In genomic region chr4:76630748-76631147, GRCh38 we compare ENCODE assay signal across 24 cellular contexts.
"Had no signal": no experiment of that assay in that cellular context is flagged by ENCODE, and none has a peak within 500 bp of the region (broad histone marks: within the 10 kb centered on the region; RNA-seq: fewer than 3 reads in every experiment).

No MANE protein-coding gene starts in this region.

- H3K9me3 Mint-ChIP-seq: activated naive CD4-positive, alpha-beta T cell treated with anti-CD3 and anti-CD28 coated beads, Interleukin-2, amount 50 U/mL, for 24 hours; dendritic cell treated with granulocyte-macrophage colony-stimulating factor and Interleukin-4, amounts not matched to agents 40 ng/mL and 50 ng/mL, for 4 days; neural progenitor cell had no signal

- H3K27ac ChIP-seq: brain microvascular endothelial cell, lower lobe of right lung, neural progenitor cell, sigmoid colon, testis, upper lobe of right lung had no signal

- DNase-seq: activated gamma-delta T cell treated with Interleukin-2 at 50 U/mL for 16 hours; activated T-cell treated with anti-CD3 and anti-CD28 coated beads, Interleukin-2, amount 50 U/mL, for 1 hour; aorta; brain microvascular endothelial cell; caudate nucleus; effector CD8-positive, alpha-beta T cell; erythroblast; foreskin melanocyte; kidney; lower lobe of right lung; naive thymus-derived CD8-positive, alpha-beta T cell; retina; sigmoid colon; stimulated activated CD4-positive, alpha-beta T cell treated with anti-CD3 and anti-CD28 coated beads, Interleukin-15, amount 100 ng/mL, for 24 hours; stimulated activated naive B cell treated with anti-CD40 and anti-IgM and Interleukin-4, amounts not matched to agents 10 μg/mL and 1 μg/mL and 100 μg/mL, for 72 hours; T1000; testis; upper lobe of right lung had no signal

- H3K9me3 ChIP-seq: lower lobe of right lung, sigmoid colon, testis, upper lobe of right lung had no signal

- H3K36me3 ChIP-seq: brain microvascular endothelial cell, lower lobe of right lung, neural progenitor cell, sigmoid colon, upper lobe of right lung had no signal

- H3K9ac ChIP-seq: neural progenitor cell had no signal

- H3K27ac Mint-ChIP-seq: activated naive CD4-positive, alpha-beta T cell treated with anti-CD3 and anti-CD28 coated beads, Interleukin-2, amount 50 U/mL, for 24 hours; dendritic cell treated with granulocyte-macrophage colony-stimulating factor and Interleukin-4, amounts not matched to agents 40 ng/mL and 50 ng/mL, for 4 days; naive thymus-derived CD8-positive, alpha-beta T cell; neural progenitor cell; stimulated activated naive B cell treated with anti-CD40 and anti-IgM and Interleukin-4, amounts not matched to agents 10 μg/mL and 1 μg/mL and 100 μg/mL, for 72 hours; WTC11 had no signal

- H3K27me3 ChIP-seq: brain microvascular endothelial cell, neural progenitor cell, sigmoid colon, testis, upper lobe of right lung had no signal

- H3K4me3 ChIP-seq: lower lobe of right lung, neural progenitor cell, sigmoid colon, smooth muscle cell, testis, upper lobe of right lung had no signal

- H3K4me1 ChIP-seq: testis had no signal

- H2AFZ ChIP-seq: neural progenitor cell had no signal

- H3K4me2 ChIP-seq: neural progenitor cell, smooth muscle cell had no signal

- ATAC-seq: left lobe of liver; lower lobe of right lung; naive thymus-derived CD8-positive, alpha-beta T cell; stimulated activated naive B cell treated with anti-CD40 and anti-IgM and Interleukin-4, amounts not matched to agents 10 μg/mL and 1 μg/mL and 100 μg/mL, for 72 hours; upper lobe of right lung; WTC11 had no signal
